14 cellular contexts compared by ENCODE assay signal in genomic region chr2:168449419-168449818, GRCh38.
"Had no signal": no experiment of that assay in that cellular context is flagged by ENCODE, and none has a peak within 500 bp of the region (broad histone marks: within the 10 kb centered on the region; RNA-seq: fewer than 3 reads in every experiment).

No MANE protein-coding gene starts in this region.

- H3K9ac ChIP-seq: parathyroid adenoma had no signal

- H3K9me3 ChIP-seq: gastrocnemius medialis had no signal

- H3K36me3 ChIP-seq: esophagus squamous epithelium, gastrocnemius medialis, heart right ventricle, left ventricle myocardium inferior had no signal

- H3K79me2 ChIP-seq: parathyroid adenoma had no signal

- H3K27ac ChIP-seq: esophagus squamous epithelium, gastrocnemius medialis, heart right ventricle, left ventricle myocardium inferior, parathyroid adenoma had no signal

- H3K27me3 ChIP-seq: esophagus squamous epithelium, gastrocnemius medialis, heart right ventricle had no signal

- H2AFZ ChIP-seq: parathyroid adenoma had no signal

- H3K4me1 ChIP-seq: esophagus squamous epithelium, gastrocnemius medialis, heart right ventricle, left ventricle myocardium inferior, parathyroid adenoma had no signal

- DNase-seq: activated B cell treated with CpG ODN at 0.5 μM for 24 hours; activated CD4-positive, alpha-beta T cell treated with anti-CD3 and anti-CD28 coated beads, Interleukin-2, amount 50 U/mL, for 1 hour; activated effector memory CD4-positive, alpha-beta T cell treated with anti-CD3 and anti-CD28 coated beads, Interleukin-2, amount 50 U/mL, for 16 hours; activated naive CD8-positive, alpha-beta T cell treated with anti-CD3 and anti-CD28 coated beads, Interleukin-2, amount 50 U/mL, for 24 hours; activated T-cell treated with anti-CD3 and anti-CD28 coated beads, Interleukin-2, amount 50 U/mL, for 1 hour; esophagus squamous epithelium; gastrocnemius medialis; heart right ventricle; left ventricle myocardium inferior; mesenchymal stem cell; Right ventricle myocardium superior; T-helper 17 cell had no signal

- H3K4me3 ChIP-seq: esophagus squamous epithelium, gastrocnemius medialis, heart right ventricle, left ventricle myocardium inferior had no signal

- ATAC-seq: activated naive CD8-positive, alpha-beta T cell treated with anti-CD3 and anti-CD28 coated beads, Interleukin-2, amount 50 U/mL, for 24 hours; gastrocnemius medialis; heart right ventricle; stimulated activated memory B cell treated with anti-CD40 and anti-IgM and Interleukin-4, amounts not matched to agents 10 μg/mL and 1 μg/mL and 100 μg/mL, for 72 hours; T-helper 17 cell had no signal
